In the genomic region with DNA sequence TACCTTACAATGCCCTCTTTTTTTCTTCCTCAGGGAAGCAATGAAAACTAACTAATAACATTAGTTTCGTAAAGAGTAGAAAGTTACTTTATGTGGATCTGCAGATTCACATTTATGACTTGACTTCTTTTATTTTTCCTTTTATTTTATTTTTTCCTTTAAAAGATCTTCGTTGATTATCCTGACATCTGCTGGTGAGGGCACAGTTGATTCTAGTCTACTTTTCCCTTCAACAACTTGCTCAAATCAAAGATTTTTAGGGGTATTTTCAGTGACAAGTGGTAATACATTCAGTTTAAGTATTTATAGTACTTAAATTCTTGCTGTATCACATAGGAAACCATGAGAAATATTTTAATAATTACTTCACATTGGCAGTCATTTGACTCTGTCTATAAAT, we compare ENCODE assay signal across 18 cellular contexts. TPM values are rescaled to one million over a fixed set of nuclear protein-coding genes. Genes with fewer than 3 reads are reported as not detected.
DNase-seq lines count a peak whose midpoint lies in the region; ATAC-seq and TF ChIP-seq lines count a peak whose summit lies in the region.
"Had no signal": no experiment of that assay in that cellular context is flagged by ENCODE, and none has a peak within 500 bp of the region (broad histone marks: within the 10 kb centered on the region; RNA-seq: fewer than 3 reads in every experiment).

No MANE protein-coding gene starts in this region.

- TF ChIP-seq CTCF in WI38 (IDR thresholded peaks at IDR 0.05; ENCODE audit: low read depth, low read length) (peak; percentile 8; the same call in 1 of the 2 replicates), fibroblast of lung (conservative IDR thresholded peaks at IDR 0.05 in 1 of 2, IDR thresholded peaks at IDR 0.05 in 1 of 2; ENCODE audit: low read depth in 1 of 2, low read length in 2 of 2) (peak; percentile 22 to 44), retinal pigment epithelial cell (conservative IDR thresholded peaks at IDR 0.05; ENCODE audit: low read depth, low read length) (peak; percentile 35), foreskin keratinocyte (conservative IDR thresholded peaks at IDR 0.05) (no peak)

- no peak overlapping the region for H3K27ac ChIP-seq in fibroblast of lung (ENCODE audit: insufficient read depth, low read length)
- no peak overlapping the region for H3K27ac ChIP-seq in foreskin keratinocyte
- H3K27ac ChIP-seq: pancreas, RWPE1 had no signal

- peak; percentile 47 for DNase-seq in DMS53 treated with DMSO at 0.1 percent for 48 hours (lab: John Stamatoyannopoulos, UW; ENCODE audit: unreplicated experiment)
- peak; percentile 50 to 54 for DNase-seq in fibroblast of lung (ENCODE audit: low read depth in 2 of 2)
- no peak for DNase-seq in retinal pigment epithelial cell (ENCODE audit: low read depth)
- DNase-seq in islet precursor cell, result no peak
- no peak for DNase-seq in foreskin keratinocyte
- DNase-seq: activated naive CD4-positive, alpha-beta T cell treated with anti-CD3 and anti-CD28 coated beads, Interleukin-2, amount 50 U/mL, for 16 hours; CD4-positive, CD25-positive, alpha-beta regulatory T cell; heart left ventricle; left cardiac atrium; NCI-H2029; NCI-H69; pancreas; small intestine; stimulated activated naive B cell treated with anti-CD40 and anti-IgM and Interleukin-4, amounts not matched to agents 10 μg/mL and 1 μg/mL and 100 μg/mL, for 72 hours had no signal

- H3K36me3 ChIP-seq in fibroblast of lung (ENCODE audit: control insufficient read depth, insufficient read depth, low read length), result no peaks in the 10 kb centered on the region
- H3K36me3 ChIP-seq: heart left ventricle, pancreas had no signal

- H3K79me2 ChIP-seq in fibroblast of lung (ENCODE audit: control insufficient read depth, insufficient read depth, low read length), result peaks cover 5% of the 10 kb centered on the region

- ATAC-seq in GM21360 (IDR thresholded peaks at IDR 0.05; ENCODE audit: unreplicated experiment) (no peak), foreskin keratinocyte (no peak), HG02763 (IDR thresholded peaks at IDR 0.05; ENCODE audit: unreplicated experiment) (no peak)
- ATAC-seq: heart left ventricle; left cardiac atrium; pancreas; stimulated activated naive B cell treated with anti-CD40 and anti-IgM and Interleukin-4, amounts not matched to agents 10 μg/mL and 1 μg/mL and 100 μg/mL, for 72 hours had no signal

- H3K4me3 ChIP-seq in WI38 (ENCODE audit: low read depth, low read length), result no peak overlapping the region
- H3K4me3 ChIP-seq in fibroblast of lung (replicated peaks in 1 of 4; ENCODE audit: control extremely low read depth in 1 of 4, insufficient read depth in 1 of 4, low read depth in 3 of 4, low read length in 4 of 4), result no peak overlapping the region
- no peak overlapping the region for H3K4me3 ChIP-seq in retinal pigment epithelial cell (ENCODE audit: low read length)
- H3K4me3 ChIP-seq: pancreas had no signal

- H3K4me2 ChIP-seq in fibroblast of lung (ENCODE audit: extremely low read depth, insufficient read depth, low read length), result peak overlapping the region; percentile 45

- no peaks in the 10 kb centered on the region for H4K20me1 ChIP-seq in fibroblast of lung (ENCODE audit: control insufficient read depth, extremely low read depth, insufficient read depth, low read length)

- no peak overlapping the region for H2AFZ ChIP-seq in fibroblast of lung (ENCODE audit: low read length)

- H3K27me3 ChIP-seq in fibroblast of lung (ENCODE audit: control insufficient read depth, insufficient read depth, low read length) (peaks cover 3% of the 10 kb centered on the region), foreskin keratinocyte (peaks cover 67% of the 10 kb centered on the region)

- no peaks in the 10 kb centered on the region for H3K9me3 ChIP-seq in fibroblast of lung (ENCODE audit: control insufficient read depth, insufficient read depth, low read depth, low read length)
- H3K9me3 ChIP-seq: heart left ventricle, pancreas had no signal

- no peak overlapping the region for H3K9ac ChIP-seq in fibroblast of lung (ENCODE audit: insufficient read depth, low read length)

- H3K4me1 ChIP-seq in fibroblast of lung (ENCODE audit: control insufficient read depth, extremely low read depth, insufficient read depth, low read length) (no peaks in the 10 kb centered on the region), foreskin keratinocyte (peaks cover 6% of the 10 kb centered on the region)

RNA-seq across cellular contexts. Expression of a gene that starts 4.9 kb away (rescaled TPM):
- total RNA-seq in fibroblast of lung, result 9.2 and 12.1 TPM in 2 replicates
- 8.1 and 149 TPM in 2 replicates for polyA plus RNA-seq in fibroblast of lung
- 4.2 and 79.8 TPM in 2 replicates for polyA plus RNA-seq in fibroblast of lung (2012)
- 6.0 and 16.3 TPM in 2 replicates for polyA minus RNA-seq in fibroblast of lung (ENCODE audit: low replicate concordance)
- total RNA-seq in foreskin keratinocyte, result 0.04 and 0.10 TPM in 2 replicates
- polyA plus RNA-seq in foreskin keratinocyte, result 0.02 TPM in 1 of 2 replicates, not detected in the other
- total RNA-seq: CD4-positive, CD25-positive, alpha-beta regulatory T cell had no signal
- polyA plus RNA-seq: CD4-positive, CD25-positive, alpha-beta regulatory T cell had no signal

Comparison
In these comparisons a context has a peak if more than half of its experiments do, and no peak if none do; other contexts are left out.
1. DNase-seq: peak in DMS53 treated with DMSO at 0.1 percent for 48 hours (single experiment) and fibroblast of lung (2 of 2); none in retinal pigment epithelial cell (single experiment), islet precursor cell (single experiment) and foreskin keratinocyte (0 of 2).